1 cellular context compared by ENCODE assay signal in the genomic region with DNA sequence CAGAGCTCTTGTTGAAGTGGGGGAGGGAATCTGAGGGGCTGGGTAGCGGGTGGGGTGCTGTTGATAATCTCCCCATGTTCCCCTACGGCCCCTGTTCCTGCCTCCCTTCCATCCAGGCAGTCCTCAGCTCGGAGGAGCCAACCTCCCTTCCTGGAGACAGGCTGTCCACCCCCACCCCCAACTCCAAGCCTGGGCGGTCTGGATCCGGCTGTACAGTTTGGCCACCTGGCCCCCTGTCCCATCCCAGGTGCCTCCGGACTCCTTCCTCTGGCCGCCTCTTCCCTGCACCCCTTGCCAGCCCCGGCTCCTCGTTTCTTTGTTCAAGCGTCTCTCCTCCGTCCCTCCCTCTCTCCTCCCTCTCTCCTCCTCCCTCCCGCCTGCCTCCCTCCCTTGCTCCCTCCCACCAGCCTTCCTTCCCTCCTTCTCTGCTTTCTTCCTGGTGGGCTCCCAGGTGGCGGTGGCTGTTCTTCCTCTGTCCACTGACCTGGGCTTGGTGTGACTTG.
TF ChIP-seq lines count a peak whose summit lies in the region.

No MANE protein-coding gene starts in this region.

TF ChIP-seq in HEK293, 187 proteins besides CTCF, POLR2A, EP300 and RAD21 (continued from another document):
- TF ChIP-seq, protein P1, sequence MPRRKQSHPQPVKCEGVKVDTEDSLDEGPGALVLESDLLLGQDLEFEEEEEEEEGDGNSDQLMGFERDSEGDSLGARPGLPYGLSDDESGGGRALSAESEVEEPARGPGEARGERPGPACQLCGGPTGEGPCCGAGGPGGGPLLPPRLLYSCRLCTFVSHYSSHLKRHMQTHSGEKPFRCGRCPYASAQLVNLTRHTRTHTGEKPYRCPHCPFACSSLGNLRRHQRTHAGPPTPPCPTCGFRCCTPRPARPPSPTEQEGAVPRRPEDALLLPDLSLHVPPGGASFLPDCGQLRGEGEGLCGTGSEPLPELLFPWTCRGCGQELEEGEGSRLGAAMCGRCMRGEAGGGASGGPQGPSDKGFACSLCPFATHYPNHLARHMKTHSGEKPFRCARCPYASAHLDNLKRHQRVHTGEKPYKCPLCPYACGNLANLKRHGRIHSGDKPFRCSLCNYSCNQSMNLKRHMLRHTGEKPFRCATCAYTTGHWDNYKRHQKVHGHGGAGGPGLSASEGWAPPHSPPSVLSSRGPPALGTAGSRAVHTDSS (tag by site-specific recombination; IDR thresholded peaks at IDR 0.05), result no peak
- TF ChIP-seq TCF7L2 (IDR thresholded peaks at IDR 0.05; ENCODE audit: borderline replicate concordance, low read depth, low read length) (no peak), ZFHX2 (tag by site-specific recombination; conservative IDR thresholded peaks at IDR 0.05) (peak; percentile 82), SP2 (tag by site-specific recombination; IDR thresholded peaks at IDR 0.05) (peak; percentile 73), SP3 (tag by site-specific recombination; IDR thresholded peaks at IDR 0.05) (peak; percentile 90), RBAK (tag by site-specific recombination; IDR thresholded peaks at IDR 0.05) (no peak), GLIS2 (tag by site-specific recombination; IDR thresholded peaks at IDR 0.05) (no peak)
- TF ChIP-seq, protein P2, sequence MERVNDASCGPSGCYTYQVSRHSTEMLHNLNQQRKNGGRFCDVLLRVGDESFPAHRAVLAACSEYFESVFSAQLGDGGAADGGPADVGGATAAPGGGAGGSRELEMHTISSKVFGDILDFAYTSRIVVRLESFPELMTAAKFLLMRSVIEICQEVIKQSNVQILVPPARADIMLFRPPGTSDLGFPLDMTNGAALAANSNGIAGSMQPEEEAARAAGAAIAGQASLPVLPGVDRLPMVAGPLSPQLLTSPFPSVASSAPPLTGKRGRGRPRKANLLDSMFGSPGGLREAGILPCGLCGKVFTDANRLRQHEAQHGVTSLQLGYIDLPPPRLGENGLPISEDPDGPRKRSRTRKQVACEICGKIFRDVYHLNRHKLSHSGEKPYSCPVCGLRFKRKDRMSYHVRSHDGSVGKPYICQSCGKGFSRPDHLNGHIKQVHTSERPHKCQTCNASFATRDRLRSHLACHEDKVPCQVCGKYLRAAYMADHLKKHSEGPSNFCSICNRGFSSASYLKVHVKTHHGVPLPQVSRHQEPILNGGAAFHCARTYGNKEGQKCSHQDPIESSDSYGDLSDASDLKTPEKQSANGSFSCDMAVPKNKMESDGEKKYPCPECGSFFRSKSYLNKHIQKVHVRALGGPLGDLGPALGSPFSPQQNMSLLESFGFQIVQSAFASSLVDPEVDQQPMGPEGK (tag by site-specific recombination; IDR thresholded peaks at IDR 0.05), result peak; percentile 28; the same call in 1 of the 2 replicates
- TF ChIP-seq, protein P3, sequence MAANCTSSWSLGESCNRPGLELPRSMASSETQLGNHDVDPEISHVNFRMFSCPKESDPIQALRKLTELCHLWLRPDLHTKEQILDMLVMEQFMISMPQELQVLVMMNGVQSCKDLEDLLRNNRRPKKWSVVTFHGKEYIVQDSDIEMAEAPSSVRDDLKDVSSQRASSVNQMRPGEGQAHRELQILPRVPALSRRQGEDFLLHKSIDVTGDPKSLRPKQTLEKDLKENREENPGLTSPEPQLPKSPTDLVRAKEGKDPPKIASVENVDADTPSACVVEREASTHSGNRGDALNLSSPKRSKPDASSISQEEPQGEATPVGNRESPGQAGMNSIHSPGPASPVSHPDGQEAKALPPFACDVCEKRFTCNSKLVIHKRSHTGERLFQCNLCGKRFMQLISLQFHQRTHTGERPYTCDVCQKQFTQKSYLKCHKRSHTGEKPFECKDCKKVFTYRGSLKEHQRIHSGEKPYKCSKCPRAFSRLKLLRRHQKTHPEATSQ (tag by site-specific recombination; IDR thresholded peaks at IDR 0.05), result no peak
- TF ChIP-seq, protein P4, sequence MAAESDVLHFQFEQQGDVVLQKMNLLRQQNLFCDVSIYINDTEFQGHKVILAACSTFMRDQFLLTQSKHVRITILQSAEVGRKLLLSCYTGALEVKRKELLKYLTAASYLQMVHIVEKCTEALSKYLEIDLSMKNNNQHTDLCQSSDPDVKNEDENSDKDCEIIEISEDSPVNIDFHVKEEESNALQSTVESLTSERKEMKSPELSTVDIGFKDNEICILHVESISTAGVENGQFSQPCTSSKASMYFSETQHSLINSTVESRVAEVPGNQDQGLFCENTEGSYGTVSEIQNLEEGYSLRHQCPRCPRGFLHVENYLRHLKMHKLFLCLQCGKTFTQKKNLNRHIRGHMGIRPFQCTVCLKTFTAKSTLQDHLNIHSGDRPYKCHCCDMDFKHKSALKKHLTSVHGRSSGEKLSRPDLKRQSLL (tag by site-specific recombination; IDR thresholded peaks at IDR 0.05), result no peak
- TF ChIP-seq, protein P5, sequence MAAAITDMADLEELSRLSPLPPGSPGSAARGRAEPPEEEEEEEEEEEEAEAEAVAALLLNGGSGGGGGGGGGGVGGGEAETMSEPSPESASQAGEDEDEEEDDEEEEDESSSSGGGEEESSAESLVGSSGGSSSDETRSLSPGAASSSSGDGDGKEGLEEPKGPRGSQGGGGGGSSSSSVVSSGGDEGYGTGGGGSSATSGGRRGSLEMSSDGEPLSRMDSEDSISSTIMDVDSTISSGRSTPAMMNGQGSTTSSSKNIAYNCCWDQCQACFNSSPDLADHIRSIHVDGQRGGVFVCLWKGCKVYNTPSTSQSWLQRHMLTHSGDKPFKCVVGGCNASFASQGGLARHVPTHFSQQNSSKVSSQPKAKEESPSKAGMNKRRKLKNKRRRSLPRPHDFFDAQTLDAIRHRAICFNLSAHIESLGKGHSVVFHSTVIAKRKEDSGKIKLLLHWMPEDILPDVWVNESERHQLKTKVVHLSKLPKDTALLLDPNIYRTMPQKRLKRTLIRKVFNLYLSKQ (tag by site-specific recombination; IDR thresholded peaks at IDR 0.05; ENCODE audit: borderline replicate concordance), result no peak
- TF ChIP-seq, protein P6, sequence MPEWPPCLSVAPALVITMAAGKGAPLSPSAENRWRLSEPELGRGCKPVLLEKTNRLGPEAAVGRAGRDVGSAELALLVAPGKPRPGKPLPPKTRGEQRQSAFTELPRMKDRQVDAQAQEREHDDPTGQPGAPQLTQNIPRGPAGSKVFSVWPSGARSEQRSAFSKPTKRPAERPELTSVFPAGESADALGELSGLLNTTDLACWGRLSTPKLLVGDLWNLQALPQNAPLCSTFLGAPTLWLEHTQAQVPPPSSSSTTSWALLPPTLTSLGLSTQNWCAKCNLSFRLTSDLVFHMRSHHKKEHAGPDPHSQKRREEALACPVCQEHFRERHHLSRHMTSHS (tag by site-specific recombination; IDR thresholded peaks at IDR 0.05), result no peak
- TF ChIP-seq, protein P7, sequence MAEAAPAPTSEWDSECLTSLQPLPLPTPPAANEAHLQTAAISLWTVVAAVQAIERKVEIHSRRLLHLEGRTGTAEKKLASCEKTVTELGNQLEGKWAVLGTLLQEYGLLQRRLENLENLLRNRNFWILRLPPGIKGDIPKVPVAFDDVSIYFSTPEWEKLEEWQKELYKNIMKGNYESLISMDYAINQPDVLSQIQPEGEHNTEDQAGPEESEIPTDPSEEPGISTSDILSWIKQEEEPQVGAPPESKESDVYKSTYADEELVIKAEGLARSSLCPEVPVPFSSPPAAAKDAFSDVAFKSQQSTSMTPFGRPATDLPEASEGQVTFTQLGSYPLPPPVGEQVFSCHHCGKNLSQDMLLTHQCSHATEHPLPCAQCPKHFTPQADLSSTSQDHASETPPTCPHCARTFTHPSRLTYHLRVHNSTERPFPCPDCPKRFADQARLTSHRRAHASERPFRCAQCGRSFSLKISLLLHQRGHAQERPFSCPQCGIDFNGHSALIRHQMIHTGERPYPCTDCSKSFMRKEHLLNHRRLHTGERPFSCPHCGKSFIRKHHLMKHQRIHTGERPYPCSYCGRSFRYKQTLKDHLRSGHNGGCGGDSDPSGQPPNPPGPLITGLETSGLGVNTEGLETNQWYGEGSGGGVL (tag by site-specific recombination; IDR thresholded peaks at IDR 0.05), result peak; percentile 90
